Comparison of ENCODE assay signal across 13 cellular contexts in genomic region chr14:23052182-23052623, GRCh38. TPM values are rescaled to one million over a fixed set of nuclear protein-coding genes. Genes with fewer than 3 reads are reported as not detected.
A peak's percentile ranks its signal among the peaks of the same experiment; 100 is the strongest.
DNase-seq lines count a peak whose midpoint lies in the region; ATAC-seq and TF ChIP-seq lines count a peak whose summit lies in the region.
"Had no signal": no experiment of that assay in that cellular context is flagged by ENCODE, and none has a peak within 500 bp of the region (broad histone marks: within the 10 kb centered on the region; RNA-seq: fewer than 3 reads in every experiment).

No MANE protein-coding gene starts in this region.

- no peak for TF ChIP-seq POLR2A in heart left ventricle (IDR thresholded peaks at IDR 0.05)

- peak overlapping the region; percentile 46 for H3K27ac ChIP-seq in RWPE1
- H3K27ac ChIP-seq in heart left ventricle = no peak overlapping the region
- H3K27ac ChIP-seq: BLaER1 treated with 17β-estradiol and CSF1 and Interleukin-3, amounts not matched to agents 10 nM and 100 nM had no signal

- no peaks in the 10 kb centered on the region for H3K36me3 ChIP-seq in heart left ventricle
- H3K36me3 ChIP-seq: BLaER1 treated with 17β-estradiol and CSF1 and Interleukin-3, amounts not matched to agents 10 nM and 100 nM had no signal

- WGBS in heart left ventricle, 4 donors = 44 to 59% (median 51%) methylated on average over 7 to 14 of the region's 14 CpGs

- TF ChIP-seq CTCF in AG10803 (conservative IDR thresholded peaks at IDR 0.05; ENCODE audit: low read length) (peak; percentile 12), RWPE1 (conservative IDR thresholded peaks at IDR 0.05; ENCODE audit: low read depth) (no peak), heart left ventricle (IDR thresholded peaks at IDR 0.05) (peak in 8 of 12 donors; percentile 16 to 44 (median 32))

- intact Hi-C loops in heart left ventricle (cut with DNase I) = loop anchor here in 2 of 10 donors (2.0 to 10.0 kb wide), 2 partner anchors 59 to 497 kb away; no protein-coding TSS in a partner anchor

- POLR2A ChIA-PET in RWPE1 (lab: Yijun Ruan, JAX; ENCODE audit: low non-redundant PET) = no interaction called here

- ATAC-seq in heart left ventricle (peak in 3 of 4 donors; percentile 35 to 56 (median 39)), GM19395 (IDR thresholded peaks at IDR 0.05; ENCODE audit: unreplicated experiment) (no peak), GM18907 (IDR thresholded peaks at IDR 0.05; ENCODE audit: unreplicated experiment) (no peak)
- ATAC-seq: activated T-cell treated with anti-CD3 and anti-CD28 coated beads, Interleukin-2, amount 50 U/mL, for 72 hours; mucosa of descending colon had no signal

- no peaks in the 10 kb centered on the region for H3K9me3 ChIP-seq in heart left ventricle
- H3K9me3 ChIP-seq: BLaER1 treated with 17β-estradiol and CSF1 and Interleukin-3, amounts not matched to agents 10 nM and 100 nM; HAP-1; mucosa of descending colon had no signal

- H3K27me3 ChIP-seq in heart left ventricle = no peaks in the 10 kb centered on the region

- CTCF ChIA-PET in RWPE1 (lab: Yijun Ruan, JAX) = interaction anchor here (1.1 kb wide), 1 partner anchor 87 kb away, joined by 3 read pairs; no protein-coding TSS in a partner anchor

- H3K4me1 ChIP-seq in heart left ventricle = peaks cover 0 to 25% (median 13%) of the 10 kb centered on the region in 12 donors

- H3K4me3 ChIP-seq in AG10803 (ENCODE audit: low read length) (no peak overlapping the region), heart left ventricle (no peak overlapping the region)
- H3K4me3 ChIP-seq: BLaER1 treated with 17β-estradiol and CSF1 and Interleukin-3, amounts not matched to agents 10 nM and 100 nM; HAP-1; mucosa of descending colon had no signal

- DNase-seq in AG10803 (ENCODE audit: low read depth) (no peak), RWPE1 (ENCODE audit: low spot score) (no peak), heart left ventricle (no peak), NCI-H2107 treated with DMSO at 0.1 percent for 48 hours (lab: John Stamatoyannopoulos, UW; ENCODE audit: unreplicated experiment) (no peak)
- DNase-seq: activated T-cell treated with anti-CD3 and anti-CD28 coated beads, Interleukin-2, amount 50 U/mL, for 72 hours; Kasumi-1; mucosa of descending colon had no signal

RNA-seq across cellular contexts. Expression of gene CDH24, which starts 5.1 kb away (rescaled TPM):
- total RNA-seq in heart left ventricle = 1 to 10 TPM in 8 of 9 donors, under 1 TPM in 1; 0.72 to 3.3 (median 1.9) TPM
- 1 to 10 TPM; 1.6 to 2.8 TPM for polyA plus RNA-seq in heart left ventricle

RNA-seq across cellular contexts. Expression of gene PSMB11, which starts 10.2 kb away (rescaled TPM):
- not detected for total RNA-seq in heart left ventricle
- not detected for polyA plus RNA-seq in heart left ventricle
- total RNA-seq: activated T-cell treated with anti-CD3 and anti-CD28 coated beads, Interleukin-2, amount 50 U/mL, for 72 hours; cerebellum; mucosa of descending colon; urinary bladder had no signal
- polyA plus RNA-seq: urinary bladder had no signal

RNA-seq across cellular contexts. Expression of gene PSMB5, which starts 17.5 kb away (rescaled TPM):
- total RNA-seq in heart left ventricle = 100 to 1,000 TPM; 113 to 186 (median 122) TPM
- 100 to 1,000 TPM in 1 of 2 donors, 10 to 100 TPM in 1; 75.7 to 233 TPM for polyA plus RNA-seq in heart left ventricle

RNA-seq across cellular contexts. Expression of gene C14orf93, which starts 42.3 kb away (rescaled TPM):
- 1 to 10 TPM; 3.8 to 7.6 (median 5.5) TPM for total RNA-seq in heart left ventricle
- 1 to 10 TPM; 3.4 to 4.0 TPM for polyA plus RNA-seq in heart left ventricle

RNA-seq across cellular contexts. Expression of gene ACIN1, which starts 42.7 kb away (rescaled TPM):
- 10 to 100 TPM; 42.0 to 91.2 (median 65.6) TPM for total RNA-seq in heart left ventricle
- 10 to 100 TPM; 46.2 to 71.5 TPM for polyA plus RNA-seq in heart left ventricle

Comparison
In these comparisons a context has a peak if more than half of its experiments do, and no peak if none do; other contexts are left out.
1. ATAC-seq: peak in heart left ventricle (3 of 4); none in GM19395 (single experiment) and GM18907 (single experiment).